ENCODE assay signal across 16 cellular contexts in genomic region chr20:1423206-1423605, GRCh38. TPM values are rescaled to one million over a fixed set of nuclear protein-coding genes. Genes with fewer than 3 reads are reported as not detected.
A peak's percentile ranks its signal among the peaks of the same experiment; 100 is the strongest.
DNase-seq lines count a peak whose midpoint lies in the region; ATAC-seq, FAIRE-seq and TF ChIP-seq lines count a peak whose summit lies in the region.
"Had no signal": no experiment of that assay in that cellular context is flagged by ENCODE, and none has a peak within 500 bp of the region (broad histone marks: within the 10 kb centered on the region; RNA-seq: fewer than 3 reads in every experiment).

No MANE protein-coding gene starts in this region.

- H2AK5ac ChIP-seq in H1 (ENCODE audit: low read depth, low read length) = no peak overlapping the region

- H3K36me3 Mint-ChIP-seq in activated CD4-positive, alpha-beta T cell treated with anti-CD3 and anti-CD28 coated beads, Interleukin-2, amount 10 ng/mL, durations not matched to agents 7 days and 5 days (ENCODE audit: low read depth) = peaks cover 11% of the 10 kb centered on the region

- H3K4me3 ChIP-seq in Karpas-422 (ENCODE audit: low read length) (no peak overlapping the region), H1 (ENCODE audit: extremely low read depth in 1 of 4, insufficient read depth in 2 of 4, low read depth in 3 of 4, low read length in 4 of 4) (no peak overlapping the region), osteoblast (ENCODE audit: insufficient read depth, low read length) (no peak overlapping the region), gastroesophageal sphincter (no peak overlapping the region)

- no peak overlapping the region for H4K91ac ChIP-seq in H1 (replicated peaks; ENCODE audit: insufficient read length, low read length)

- H3K27ac Mint-ChIP-seq in activated CD4-positive, alpha-beta T cell treated with anti-CD3 and anti-CD28 coated beads, Interleukin-2, amount 10 ng/mL, durations not matched to agents 7 days and 5 days = peak overlapping the region; percentile 6
- H3K27ac Mint-ChIP-seq: CD4-positive, CD25-positive, alpha-beta regulatory T cell had no signal

- H2BK12ac ChIP-seq in H1 (ENCODE audit: low read depth, low read length) = peak overlapping the region; percentile 45; the same call in 1 of the 2 replicates

- H3K9me3 ChIP-seq in Karpas-422 (ENCODE audit: low read length) (no peaks in the 10 kb centered on the region), H1 (ENCODE audit: insufficient read depth in 2 of 2, low read depth in 1 of 2, low read length in 1 of 2) (peaks cover 4 to 7% of the 10 kb centered on the region in 2 experiments; a peak in 3 of 4 replicates), osteoblast (ENCODE audit: low read depth, low read length) (no peaks in the 10 kb centered on the region), gastroesophageal sphincter (peaks cover 0 to 11% (median 0%) of the 10 kb centered on the region in 3 donors)

- no peak overlapping the region for H3K56ac ChIP-seq in H1 (replicated peaks; ENCODE audit: insufficient read length, low read depth, low read length)

- no peak overlapping the region for H3K23ac ChIP-seq in H1 (ENCODE audit: insufficient read length)

- TF ChIP-seq CTCF in H1 (IDR thresholded peaks at IDR 0.05; ENCODE audit: control extremely low read depth in 1 of 3, insufficient read depth in 1 of 3, low read depth in 1 of 3, low read length in 3 of 3) (no peak), osteoblast (IDR thresholded peaks at IDR 0.05; ENCODE audit: extremely low read depth, low read depth, low read length) (no peak), gastroesophageal sphincter (IDR thresholded peaks at IDR 0.05) (no peak)

- H3K18ac ChIP-seq in H1 (ENCODE audit: extremely low read depth, low read length) = no peak overlapping the region

- peaks cover 22% of the 10 kb centered on the region for H3K9me3 Mint-ChIP-seq in activated CD4-positive, alpha-beta T cell treated with anti-CD3 and anti-CD28 coated beads, Interleukin-2, amount 10 ng/mL, durations not matched to agents 7 days and 5 days

- no peaks in the 10 kb centered on the region for H3K36me3 ChIP-seq in Karpas-422 (ENCODE audit: insufficient read depth, low read length)
- no peaks in the 10 kb centered on the region for H3K36me3 ChIP-seq in H1 (ENCODE audit: control insufficient read depth in 2 of 4, insufficient read depth in 4 of 4, low read length in 3 of 4)
- no peaks in the 10 kb centered on the region for H3K36me3 ChIP-seq in osteoblast (ENCODE audit: insufficient read depth, low read length)
- H3K36me3 ChIP-seq in gastroesophageal sphincter = no peaks in the 10 kb centered on the region

- ATAC-seq in gastroesophageal sphincter (no peak), HG02981 (IDR thresholded peaks at IDR 0.05; ENCODE audit: unreplicated experiment) (no peak)

- H3K23me2 ChIP-seq in H1 (ENCODE audit: low read depth, low read length) = no peaks in the 10 kb centered on the region

- no peak for TF ChIP-seq RAD21 in H1 (IDR thresholded peaks at IDR 0.05 in 1 of 2, conservative IDR thresholded peaks at IDR 0.05 in 1 of 2; ENCODE audit: low read depth in 2 of 2, low read length in 2 of 2)

- TF ChIP-seq EP300 in H1 (IDR thresholded peaks at IDR 0.05; ENCODE audit: borderline replicate concordance in 1 of 2, low read depth in 2 of 2, low read length in 2 of 2) (no peak), gastroesophageal sphincter (IDR thresholded peaks at IDR 0.05) (no peak)

- H3K27ac ChIP-seq in Karpas-422 (ENCODE audit: low read length) (no peak overlapping the region), H1 (ENCODE audit: low read depth, low read length) (no peak overlapping the region), osteoblast (ENCODE audit: low read depth, low read length) (no peak overlapping the region), gastroesophageal sphincter (no peak overlapping the region)
- H3K27ac ChIP-seq: 22Rv1 had no signal

- no peak overlapping the region for H3K4me2 ChIP-seq in Karpas-422 (ENCODE audit: low read depth, low read length, poor library complexity, severe bottlenecking)
- no peak overlapping the region; a peak in 1 of 4 replicates for H3K4me2 ChIP-seq in H1 (ENCODE audit: insufficient read depth in 1 of 2, low read depth in 2 of 2, low read length in 2 of 2)
- no peak overlapping the region for H3K4me2 ChIP-seq in osteoblast (ENCODE audit: insufficient read depth, low read length)

- H4K8ac ChIP-seq in H1 (ENCODE audit: extremely low read depth, insufficient read depth, low read length) = no peak overlapping the region

- no peak overlapping the region for H4K5ac ChIP-seq in H1 (ENCODE audit: insufficient read length, low read depth, low read length)

- TF ChIP-seq POLR2A in H1 (IDR thresholded peaks at IDR 0.05; ENCODE audit: control extremely low read depth in 1 of 2, low read depth in 2 of 2, low read length in 2 of 2) (no peak), gastroesophageal sphincter (IDR thresholded peaks at IDR 0.05) (no peak)

- no peaks in the 10 kb centered on the region; the same call in 1 of the 2 replicates for H3K27me3 ChIP-seq in Karpas-422 (ENCODE audit: low read length)
- H3K27me3 ChIP-seq in H1 (replicated peaks in 1 of 4; ENCODE audit: control insufficient read depth in 3 of 4, extremely low read depth in 1 of 4, insufficient read depth in 3 of 4, low read length in 3 of 4) = no peaks in the 10 kb centered on the region
- H3K27me3 ChIP-seq in osteoblast (ENCODE audit: insufficient read depth, low read length) = no peaks in the 10 kb centered on the region
- H3K27me3 ChIP-seq in gastroesophageal sphincter = peaks cover 53% of the 10 kb centered on the region

- H2BK120ac ChIP-seq in H1 (replicated peaks; ENCODE audit: low read depth, low read length) = no peak overlapping the region

- no peak overlapping the region for H3K14ac ChIP-seq in H1 (ENCODE audit: insufficient read length)

- H3K79me1 ChIP-seq in H1 (ENCODE audit: low read depth, low read length) = no peaks in the 10 kb centered on the region

- no peaks in the 10 kb centered on the region for H3K79me2 ChIP-seq in Karpas-422 (ENCODE audit: low read length)
- H3K79me2 ChIP-seq in H1 (ENCODE audit: control insufficient read depth in 1 of 2, insufficient read depth in 2 of 2, low read length in 2 of 2) = no peaks in the 10 kb centered on the region
- H3K79me2 ChIP-seq in osteoblast (ENCODE audit: insufficient read depth, low read length) = no peaks in the 10 kb centered on the region

- no peak overlapping the region for H2BK20ac ChIP-seq in H1 (ENCODE audit: low read length)

- H3K27me3 Mint-ChIP-seq in activated CD4-positive, alpha-beta T cell treated with anti-CD3 and anti-CD28 coated beads, Interleukin-2, amount 10 ng/mL, durations not matched to agents 7 days and 5 days = peaks cover 20% of the 10 kb centered on the region

- no peak overlapping the region for H3K4me3 Mint-ChIP-seq in activated CD4-positive, alpha-beta T cell treated with anti-CD3 and anti-CD28 coated beads, Interleukin-2, amount 10 ng/mL, durations not matched to agents 7 days and 5 days
- H3K4me3 Mint-ChIP-seq: CD4-positive, CD25-positive, alpha-beta regulatory T cell had no signal

- H3K9ac ChIP-seq in Karpas-422 (ENCODE audit: low read length) = no peak overlapping the region
- no peak overlapping the region for H3K9ac ChIP-seq in H1 (replicated peaks in 1 of 4; ENCODE audit: extremely low read depth in 1 of 4, low read depth in 3 of 4, low read length in 3 of 4)

- no peak overlapping the region for H2BK5ac ChIP-seq in H1 (ENCODE audit: low read depth, low read length)

- H4K20me1 ChIP-seq in Karpas-422 (ENCODE audit: insufficient read depth, low read depth, low read length) (no peaks in the 10 kb centered on the region), H1 (replicated peaks in 1 of 2; ENCODE audit: control insufficient read depth in 1 of 2, insufficient read depth in 2 of 2, low read length in 2 of 2) (no peaks in the 10 kb centered on the region), osteoblast (ENCODE audit: insufficient read depth, low read length) (no peaks in the 10 kb centered on the region)

- H2BK15ac ChIP-seq in H1 (ENCODE audit: low read length) = no peak overlapping the region

- H2AFZ ChIP-seq in Karpas-422 (ENCODE audit: low read length) (no peak overlapping the region), H1 (ENCODE audit: low read length) (peak overlapping the region; percentile 95), osteoblast (ENCODE audit: low read length) (peak overlapping the region; percentile 78)

- H3K9me2 ChIP-seq in Karpas-422 (replicated peaks; ENCODE audit: insufficient read depth, low read length) = no peaks in the 10 kb centered on the region

- H3K4me1 ChIP-seq in Karpas-422 (ENCODE audit: low read length) (no peaks in the 10 kb centered on the region), H1 (replicated peaks in 1 of 4; ENCODE audit: control insufficient read depth in 3 of 4, insufficient read depth in 4 of 4, low read length in 3 of 4) (peaks cover 7 to 21% (median 12%) of the 10 kb centered on the region in 4 experiments; a peak in 6 of 7 replicates), osteoblast (ENCODE audit: insufficient read depth, low read length) (peaks cover 6% of the 10 kb centered on the region), gastroesophageal sphincter (no peaks in the 10 kb centered on the region)
- H3K4me1 ChIP-seq: Caco-2 had no signal

- H3K4ac ChIP-seq in H1 (replicated peaks; ENCODE audit: insufficient read length, low read depth, low read length) = no peak overlapping the region

- CTCF ChIA-PET in activated CD4-positive, alpha-beta T cell treated with anti-CD3 and anti-CD28 coated beads, Interleukin-2, amount 10 ng/mL, durations not matched to agents 7 days and 5 days (lab: Charles Lee) = interaction anchor here (0.9 to 1.5 kb wide), 3 partner anchors 34 to 96 kb away, joined by 3 read pairs; no protein-coding TSS in a partner anchor
- CTCF ChIA-PET in H1 (lab: Charles Lee; ENCODE audit: partially characterized antibody) = interaction anchor here (0.9 to 9.0 kb wide), 15 partner anchors 9 to 111 kb away, joined by 3 to 139 read pairs (median 4); partner anchors contain the start of gene NSFL1C

- DNase-seq in activated CD4-positive, alpha-beta T cell treated with anti-CD3 and anti-CD28 coated beads, Interleukin-2, amount 10 ng/mL, durations not matched to agents 7 days and 5 days = no peak
- DNase-seq in activated CD4-positive, alpha-beta T cell treated with anti-CD3 and anti-CD28 coated beads for 1 hour = no peak
- DNase-seq in Karpas-422 (peak; percentile 15), H1 (ENCODE audit: low read depth in 1 of 2, low spot score in 2 of 2) (no peak), osteoblast (ENCODE audit: insufficient read length, low spot score, missing footprints) (no peak), HTR-8/SVneo (ENCODE audit: insufficient read length, low spot score) (no peak)
- DNase-seq: AML-193, GF-D8, KG1, NCI-H1417 treated with DMSO at 0.1 percent for 48 hours, NCI-H187 treated with DMSO at 0.1 percent for 48 hours had no signal

- FAIRE-seq in H1 (lab: Jason Lieb, UNC) = no peak
- no peak for FAIRE-seq in HTR-8/SVneo (lab: Jason Lieb, UNC)

- 84% methylated on average over 5 of the region's 6 CpGs; no CpG with 5 or more reads in 1 of the 2 experiments for WGBS in H1 (ENCODE audit: extremely low coverage in 1 of 2, insufficient coverage in 1 of 2, insufficient read length in 1 of 2, insufficient replicate concordance in 2 of 2, low coverage in 1 of 2, low lambda C conversion rate in 2 of 2, missing lambda C conversion rate in 1 of 2), 2 experiments
- WGBS in gastroesophageal sphincter (ENCODE audit: low coverage in 1 of 2), 2 donors = 75 to 100% methylated on average over 1 to 5 of the region's 6 CpGs

- POLR2A ChIA-PET in activated CD4-positive, alpha-beta T cell treated with anti-CD3 and anti-CD28 coated beads, Interleukin-2, amount 10 ng/mL, durations not matched to agents 7 days and 5 days (lab: Charles Lee) = no interaction called here
- POLR2A ChIA-PET in H1 (lab: Charles Lee; ENCODE audit: partially characterized antibody) = interaction anchor here (0.7 to 1.7 kb wide), 4 partner anchors 14 to 305 kb away, joined by 3 read pairs; partner anchors contain the start of gene PSMF1

- H3K4me1 Mint-ChIP-seq in activated CD4-positive, alpha-beta T cell treated with anti-CD3 and anti-CD28 coated beads, Interleukin-2, amount 10 ng/mL, durations not matched to agents 7 days and 5 days = peaks cover 22% of the 10 kb centered on the region

RNA-seq across cellular contexts. Expression of gene FKBP1A, which starts 30.4 kb away (rescaled TPM):
- total RNA-seq in activated CD4-positive, alpha-beta T cell treated with anti-CD3 and anti-CD28 coated beads, Interleukin-2, amount 10 ng/mL, durations not matched to agents 7 days and 5 days = 100 to 1,000 TPM; 207 to 238 TPM
- total RNA-seq in Karpas-422 (2014; rRNA removed; shearing (Covaris generic); ENCODE audit: low replicate concordance) = 105 and 187 TPM in 2 replicates
- total RNA-seq in H1 (2021; fragmentation: NEBNext Ultra II Directional; extraction: Animal tissue kit (Norgen Biotek cat#: 25700)) = 243 and 250 TPM in 2 replicates
- polyA plus RNA-seq in H1 (2011; rRNA removed) = 583 and 685 TPM in 2 replicates
- polyA plus RNA-seq in H1 (2011; cell fraction: cytosol; rRNA removed) = 454 TPM
- 218 TPM for polyA plus RNA-seq in H1 (2011; cell fraction: nucleus; rRNA removed)
- polyA plus RNA-seq in H1 (2012, experiment 1 of 2) = 324 to 404 TPM (median 351 TPM) in 4 replicates
- polyA plus RNA-seq in H1 (2012, experiment 2 of 2) = 485 TPM
- 192 TPM for polyA plus RNA-seq in H1 (2013, experiment 1 of 2)
- 207 TPM for polyA plus RNA-seq in H1 (2013, experiment 2 of 2)
- 384 and 553 TPM in 2 replicates for polyA minus RNA-seq in H1 (2011; rRNA and poly(A)+ RNA removed)
- polyA minus RNA-seq in H1 (2011; cell fraction: cytosol; rRNA and poly(A)+ RNA removed) = 108 TPM
- polyA minus RNA-seq in H1 (2011; cell fraction: nucleus; rRNA and poly(A)+ RNA removed) = 113 TPM
- total RNA-seq in osteoblast = 150 and 154 TPM in 2 replicates
- 100 to 1,000 TPM in 1 of 4 donors, 10 to 100 TPM in 3; 78.6 to 116 (median 86.8) TPM for total RNA-seq in gastroesophageal sphincter

RNA-seq across cellular contexts. Expression of gene NSFL1C, which starts 43.4 kb away (rescaled TPM):
- total RNA-seq in activated CD4-positive, alpha-beta T cell treated with anti-CD3 and anti-CD28 coated beads, Interleukin-2, amount 10 ng/mL, durations not matched to agents 7 days and 5 days = 10 to 100 TPM; 56.5 to 64.8 TPM
- 19.4 and 20.9 TPM in 2 replicates for total RNA-seq in Karpas-422 (2014; rRNA removed; shearing (Covaris generic); ENCODE audit: low replicate concordance)
- total RNA-seq in H1 (2021; fragmentation: NEBNext Ultra II Directional; extraction: Animal tissue kit (Norgen Biotek cat#: 25700)) = 87.4 and 98.0 TPM in 2 replicates
- 21.6 and 21.8 TPM in 2 replicates for polyA plus RNA-seq in H1 (2011; rRNA removed)
- 28.1 TPM for polyA plus RNA-seq in H1 (2011; cell fraction: cytosol; rRNA removed)
- polyA plus RNA-seq in H1 (2011; cell fraction: nucleus; rRNA removed) = 35.8 TPM
- polyA plus RNA-seq in H1 (2012, experiment 1 of 2) = 74.4 to 88.7 TPM (median 80.8 TPM) in 4 replicates
- polyA plus RNA-seq in H1 (2012, experiment 2 of 2) = 54.0 TPM
- 57.0 TPM for polyA plus RNA-seq in H1 (2013, experiment 1 of 2)
- polyA plus RNA-seq in H1 (2013, experiment 2 of 2) = 53.8 TPM
- polyA minus RNA-seq in H1 (2011; rRNA and poly(A)+ RNA removed) = 16.2 and 17.2 TPM in 2 replicates
- polyA minus RNA-seq in H1 (2011; cell fraction: cytosol; rRNA and poly(A)+ RNA removed) = 9.6 TPM
- polyA minus RNA-seq in H1 (2011; cell fraction: nucleus; rRNA and poly(A)+ RNA removed) = 47.7 TPM
- total RNA-seq in osteoblast (23.0 and 30.0 TPM in 2 replicates), gastroesophageal sphincter (10 to 100 TPM; 48.8 to 64.1 (median 53.5) TPM)
